In genomic region chr18:63213331-63213900, GRCh38 we compare ENCODE assay signal across 1 cellular context.
TF ChIP-seq lines count a peak whose summit lies in the region.

No MANE protein-coding gene starts in this region.

TF ChIP-seq in GM12878, 131 proteins besides CTCF, POLR2A, EP300 and RAD21 (continued from another document):
- TF ChIP-seq USF2 (IDR thresholded peaks at IDR 0.05; ENCODE audit: borderline replicate concordance, low read depth, low read length) (no peak), ZNF24 (IDR thresholded peaks at IDR 0.05) (no peak), POLR2AphosphoS5 (IDR thresholded peaks at IDR 0.05; ENCODE audit: low read length) (no peak), SRF (IDR thresholded peaks at IDR 0.05; ENCODE audit: low read depth in 2 of 2, low read length in 2 of 2) (no peak), GATAD2B (conservative IDR thresholded peaks at IDR 0.05; ENCODE audit: low read depth) (no peak), TCF12 (IDR thresholded peaks at IDR 0.05; ENCODE audit: low read depth, low read length) (no peak), NFIC (IDR thresholded peaks at IDR 0.05; ENCODE audit: low read depth, low read length) (peak; percentile 78), NBN (IDR thresholded peaks at IDR 0.05) (0 out of 2 replicates have a peak, but pooled peaks have one; percentile 12)
TF ChIP-seq in GM12878: peak in this region for 16.
